In genomic region chr14:89429206-89430091, GRCh38 we compare ENCODE assay signal across 8 cellular contexts. TPM values are rescaled to one million over a fixed set of nuclear protein-coding genes. Genes with fewer than 3 reads are reported as not detected.
A peak's percentile ranks its signal among the peaks of the same experiment; 100 is the strongest.
DNase-seq lines count a peak whose midpoint lies in the region; ATAC-seq, FAIRE-seq and TF ChIP-seq lines count a peak whose summit lies in the region.

No MANE protein-coding gene starts in this region.

- H4K20me1 ChIP-seq in osteoblast (ENCODE audit: insufficient read depth, low read length) = no peaks in the 10 kb centered on the region

- no peaks in the 10 kb centered on the region for H3K36me3 ChIP-seq in esophagus squamous epithelium
- no peaks in the 10 kb centered on the region for H3K36me3 ChIP-seq in osteoblast (ENCODE audit: insufficient read depth, low read length)

- peak overlapping the region in 3 of 4 donors; percentile 29 to 48 (median 33) for H3K4me3 ChIP-seq in esophagus squamous epithelium
- peak overlapping the region; percentile 30 for H3K4me3 ChIP-seq in osteoblast (ENCODE audit: insufficient read depth, low read length)

- H2AFZ ChIP-seq in osteoblast (ENCODE audit: low read length) = no peak overlapping the region

- no peaks in the 10 kb centered on the region for H3K9me3 ChIP-seq in esophagus squamous epithelium
- H3K9me3 ChIP-seq in osteoblast (ENCODE audit: low read depth, low read length) = no peaks in the 10 kb centered on the region

- 19 to 23% methylated on average over 12 to 14 of the region's 14 CpGs for WGBS in esophagus squamous epithelium, 2 donors

- no peak for FAIRE-seq in H54 (lab: Jason Lieb, UNC)

- H3K27ac ChIP-seq in esophagus squamous epithelium (peak overlapping the region; percentile 79 to 85 (median 84)), osteoblast (ENCODE audit: low read depth, low read length) (peak overlapping the region; percentile 37)

- DNase-seq in DMS153 (lab: John Stamatoyannopoulos, UW) (peak; percentile 69), NCI-H1105 (lab: John Stamatoyannopoulos, UW) (peak; percentile 80), esophagus squamous epithelium (lab: John Stamatoyannopoulos, UW) (no peak), osteoblast (ENCODE audit: insufficient read length, low spot score, missing footprints) (no peak), H54 (ENCODE audit: insufficient read length, low spot score) (no peak), AG08396 (ENCODE audit: low spot score) (no peak)
- peak; percentile 49 for DNase-seq in activated CD4-positive, CD25-positive, alpha-beta regulatory T cell treated with anti-CD3 and anti-CD28 coated beads, Interleukin-2, amount 50 U/mL, for 72 hours

- TF ChIP-seq CTCF in esophagus squamous epithelium (IDR thresholded peaks at IDR 0.05) (no peak), osteoblast (IDR thresholded peaks at IDR 0.05; ENCODE audit: extremely low read depth, low read depth, low read length) (no peak)

- TF ChIP-seq POLR2A in esophagus squamous epithelium (IDR thresholded peaks at IDR 0.05) (no peak), H54 (IDR thresholded peaks at IDR 0.05; ENCODE audit: low read depth, low read length) (no peak)

- peak overlapping the region; percentile 68 for H3K4me2 ChIP-seq in osteoblast (ENCODE audit: insufficient read depth, low read length)

- peaks cover 29 to 63% (median 37%) of the 10 kb centered on the region in 3 donors for H3K4me1 ChIP-seq in esophagus squamous epithelium
- peaks cover 48% of the 10 kb centered on the region for H3K4me1 ChIP-seq in osteoblast (ENCODE audit: insufficient read depth, low read length)

- no peaks in the 10 kb centered on the region for H3K79me2 ChIP-seq in osteoblast (ENCODE audit: insufficient read depth, low read length)

- H3K27me3 ChIP-seq in esophagus squamous epithelium = no peaks in the 10 kb centered on the region
- no peaks in the 10 kb centered on the region for H3K27me3 ChIP-seq in osteoblast (ENCODE audit: insufficient read depth, low read length)

- intact Hi-C loops in esophagus squamous epithelium (cut with DNase I) = loop anchor here (10.0 kb wide), 1 partner anchor 195 kb away; no protein-coding TSS in a partner anchor

- ATAC-seq in HG02610 (IDR thresholded peaks at IDR 0.05; ENCODE audit: unreplicated experiment) = no peak

RNA-seq across cellular contexts. Expression of gene FOXN3, which starts 12.4 kb away (rescaled TPM):
- total RNA-seq in esophagus squamous epithelium (10 to 100 TPM; 27.4 to 91.4 (median 39.2) TPM), osteoblast (44.5 and 49.9 TPM in 2 replicates)

Comparison
In these comparisons a context has a peak if more than half of its experiments do, and no peak if none do; other contexts are left out.
1. DNase-seq: peak in DMS153 (single experiment), NCI-H1105 (single experiment) and activated CD4-positive, CD25-positive, alpha-beta regulatory T cell treated with anti-CD3 and anti-CD28 coated beads, Interleukin-2, amount 50 U/mL, for 72 hours (single experiment); none in esophagus squamous epithelium (single experiment), osteoblast (single experiment), H54 (single experiment) and AG08396 (single experiment).